Comparison of ENCODE assay signal across 22 cellular contexts in the genomic region with DNA sequence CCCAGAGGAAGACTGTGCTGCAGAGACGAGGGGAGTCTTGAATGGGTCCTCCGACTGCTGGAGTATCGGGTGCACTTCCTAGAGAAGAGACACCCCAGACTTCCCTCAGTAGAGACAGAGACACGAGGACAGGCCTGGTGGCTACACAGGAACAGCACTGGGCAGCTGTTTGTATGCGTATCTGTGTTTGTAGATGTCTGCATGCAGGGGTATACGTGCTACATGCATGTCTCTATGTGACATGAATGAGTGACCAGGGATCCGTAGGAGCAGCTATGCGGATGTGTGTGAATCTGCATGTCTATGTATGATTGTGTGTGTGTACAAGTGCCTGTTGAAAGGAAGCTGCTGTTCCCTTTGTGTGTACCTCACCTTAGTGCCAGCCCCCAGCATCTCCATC. TPM values are rescaled to one million over a fixed set of nuclear protein-coding genes. Genes with fewer than 3 reads are reported as not detected.
"Had no signal": no experiment of that assay in that cellular context is flagged by ENCODE, and none has a peak within 500 bp of the region (broad histone marks: within the 10 kb centered on the region; RNA-seq: fewer than 3 reads in every experiment).

No MANE protein-coding gene starts in this region.

- H3K27ac ChIP-seq: esophagus muscularis mucosa, left ventricle myocardium inferior, prostate gland, right atrium auricular region, tibial artery had no signal

- H3K4me1 ChIP-seq: prostate gland had no signal

- ATAC-seq: activated naive CD8-positive, alpha-beta T cell treated with anti-CD3 and anti-CD28 coated beads, Interleukin-2, amount 50 U/mL, for 24 hours; effector memory CD8-positive, alpha-beta T cell; stimulated activated naive CD8-positive, alpha-beta T cell treated with anti-CD3 and anti-CD28 coated beads, Interleukin-15, amount 100 ng/mL, for 72 hours had no signal

- H3K9me3 ChIP-seq: esophagus muscularis mucosa, left ventricle myocardium inferior, prostate gland, right atrium auricular region had no signal

- H3K36me3 ChIP-seq: esophagus muscularis mucosa, left ventricle myocardium inferior, prostate gland, right atrium auricular region, tibial artery had no signal

- H3K4me3 ChIP-seq: dorsolateral prefrontal cortex, esophagus muscularis mucosa, left ventricle myocardium inferior, prostate gland, right atrium auricular region, tibial artery had no signal

- H3K27me3 ChIP-seq: right atrium auricular region had no signal

- DNase-seq: activated CD4-positive, alpha-beta memory T cell treated with anti-CD3 and anti-CD28 coated beads, Interleukin-2, amount 10 ng/mL, durations not matched to agents 7 days and 5 days; activated CD4-positive, alpha-beta T cell treated with anti-CD3 and anti-CD28 coated beads for 48 hours; activated CD4-positive, CD25-positive, alpha-beta regulatory T cell; activated gamma-delta T cell; activated naive CD4-positive, alpha-beta T cell treated with anti-CD3 and anti-CD28 coated beads, Interleukin-2, amount 50 U/mL, for 16 hours; activated naive CD8-positive, alpha-beta T cell treated with anti-CD3 and anti-CD28 coated beads, Interleukin-2, amount 50 U/mL, for 24 hours; effector memory CD8-positive, alpha-beta T cell; head of caudate nucleus; hypothalamus; left ventricle myocardium inferior; stimulated activated CD4-positive, alpha-beta T cell treated with anti-CD3 and anti-CD28 coated beads, Interleukin-1b, Interleukin-23, amount 100 ng/mL, for 48 hours; stimulated activated naive CD8-positive, alpha-beta T cell treated with anti-CD3 and anti-CD28 coated beads, Interleukin-15, amount 100 ng/mL, for 72 hours; T1000; tibial artery had no signal

RNA-seq across cellular contexts. Expression of a gene that starts 31.2 kb away (rescaled TPM):
- total RNA-seq: activated CD4-positive, alpha-beta memory T cell treated with anti-CD3 and anti-CD28 coated beads, Interleukin-2, amount 10 ng/mL, durations not matched to agents 7 days and 5 days; activated T-helper 1 cell treated with anti-CD3 and anti-CD28 coated beads, Interleukin-12 subunit alpha, Interleukin-12 subunit beta, Interleukin-2, Interleukin-4 antibody, amounts not matched to agents 30 ng/mL and 10 ng/mL and 1 ng/mL, durations not matched to agents 14 hours and 24 hours and 36 hours; lung microvascular endothelial cell; T-helper 1 cell treated with Interleukin-12 subunit alpha and Interleukin-12 subunit beta and Interleukin-4 antibody, amounts not matched to agents 30 ng/mL and 1 ng/mL, for 36 hours had no signal

RNA-seq across cellular contexts. Expression of a gene that starts 35.6 kb away (rescaled TPM):
- total RNA-seq: activated CD4-positive, alpha-beta memory T cell treated with anti-CD3 and anti-CD28 coated beads, Interleukin-2, amount 10 ng/mL, durations not matched to agents 7 days and 5 days; activated T-helper 1 cell treated with anti-CD3 and anti-CD28 coated beads, Interleukin-12 subunit alpha, Interleukin-12 subunit beta, Interleukin-2, Interleukin-4 antibody, amounts not matched to agents 30 ng/mL and 10 ng/mL and 1 ng/mL, durations not matched to agents 14 hours and 24 hours and 36 hours; left ventricle myocardium inferior; lung microvascular endothelial cell; omental fat pad had no signal
